Comparison of ENCODE assay signal across 9 cellular contexts in the genomic region with DNA sequence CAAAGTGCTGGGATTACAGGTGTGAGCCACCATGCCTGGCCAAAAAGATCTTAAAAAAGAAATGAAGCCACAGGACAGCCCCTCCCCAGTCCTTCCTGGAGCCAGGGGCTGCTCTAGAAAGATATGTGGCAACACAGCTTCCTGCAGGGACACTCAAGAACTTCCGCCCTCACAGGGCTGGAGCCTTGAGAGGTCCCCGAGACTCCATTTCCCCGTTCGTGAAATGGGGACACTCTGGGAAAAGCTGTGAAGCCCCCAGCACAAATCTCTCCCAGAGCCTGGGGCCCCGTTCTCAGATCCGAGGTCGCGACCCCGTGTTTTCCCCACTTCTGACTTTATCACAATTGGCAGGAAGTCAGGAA. TPM values are rescaled to one million over a fixed set of nuclear protein-coding genes. Genes with fewer than 3 reads are reported as not detected.
DNase-seq lines count a peak whose midpoint lies in the region; ATAC-seq and TF ChIP-seq lines count a peak whose summit lies in the region.
"Had no signal": no experiment of that assay in that cellular context is flagged by ENCODE, and none has a peak within 500 bp of the region (broad histone marks: within the 10 kb centered on the region; RNA-seq: fewer than 3 reads in every experiment).

No MANE protein-coding gene starts in this region.

- H3K4me1 ChIP-seq in CD8-positive, alpha-beta T cell (ENCODE audit: insufficient read depth, low read length) = peaks cover 51% of the 10 kb centered on the region
- H3K4me1 ChIP-seq in Panc1 (ENCODE audit: control insufficient read depth, insufficient read depth, low read length) = peaks cover 37% of the 10 kb centered on the region
- peaks cover 26% of the 10 kb centered on the region for H3K4me1 ChIP-seq in parathyroid adenoma

- no peak for TF ChIP-seq CTCF in CD8-positive, alpha-beta T cell (IDR thresholded peaks at IDR 0.05)
- TF ChIP-seq CTCF in Panc1 (IDR thresholded peaks at IDR 0.05) = no peak
- no peak for TF ChIP-seq CTCF in endothelial cell (IDR thresholded peaks at IDR 0.05; ENCODE audit: unreplicated experiment)
- TF ChIP-seq CTCF in parathyroid adenoma (IDR thresholded peaks at IDR 0.05) = no peak

- peak overlapping the region; percentile 54 for H3K4me3 Mint-ChIP-seq in CD8-positive, alpha-beta T cell
- H3K4me3 Mint-ChIP-seq in endothelial cell (ENCODE audit: unreplicated experiment) = no peak overlapping the region

- H3K9me3 ChIP-seq in CD8-positive, alpha-beta T cell (ENCODE audit: low read length) = no peaks in the 10 kb centered on the region
- H3K9me3 ChIP-seq in Panc1 (ENCODE audit: control insufficient read depth, insufficient read depth, low read depth, low read length) = no peaks in the 10 kb centered on the region
- H3K9me3 ChIP-seq in parathyroid adenoma (ENCODE audit: control insufficient read depth, low read length) = no peaks in the 10 kb centered on the region

- intact Hi-C loops in CD8-positive, alpha-beta T cell (cut with DNase I, micrococcal nuclease) = loop anchor here in 1 of 2 experiments (5.0 kb wide), 3 partner anchors 34 to 281 kb away; partner anchors contain the start of genes ARHGAP45, CIRBP and NDUFS7
- intact Hi-C loops in Panc1 (cut with micrococcal nuclease; ENCODE audit: unreplicated experiment) = no loop called here

- no TSS peak for BruUV-seq in Panc1 (replicated peaks; lab: Mats Ljungman, UMichigan)

- DNase-seq in CD8-positive, alpha-beta T cell = no peak
- DNase-seq in Panc1 (ENCODE audit: low read depth, low spot score) (no peak), endothelial cell (ENCODE audit: low spot score) (peak; percentile 49), cerebellum (ENCODE audit: low spot score) (no peak)
- DNase-seq: NCI-H446 had no signal

- H3K36me3 Mint-ChIP-seq in CD8-positive, alpha-beta T cell = no peaks in the 10 kb centered on the region
- no peaks in the 10 kb centered on the region for H3K36me3 Mint-ChIP-seq in endothelial cell (ENCODE audit: low read depth, unreplicated experiment)

- H3K27ac Mint-ChIP-seq in CD8-positive, alpha-beta T cell = peak overlapping the region; percentile 47
- H3K27ac Mint-ChIP-seq in endothelial cell (ENCODE audit: unreplicated experiment) = peak overlapping the region; percentile 98

- in situ Hi-C loops in Panc1 (cut with HindIII; ENCODE audit: low pct_unique_long_range_greater_than_20kb, low sequenced_read_pairs) = no loop called here

- H3K27me3 Mint-ChIP-seq in CD8-positive, alpha-beta T cell (ENCODE audit: low read depth) = no peaks in the 10 kb centered on the region
- H3K27me3 Mint-ChIP-seq in endothelial cell (ENCODE audit: unreplicated experiment) = peaks cover 10% of the 10 kb centered on the region

- POLR2A ChIA-PET in CD8-positive, alpha-beta T cell (lab: Charles Lee) = interaction anchor here (1.0 to 6.7 kb wide), 6 partner anchors 12 to 167 kb away, joined by 3 to 58 read pairs (median 5); partner anchors contain the start of genes ABCA7, ARHGAP45 and ATP5F1D
- POLR2A ChIA-PET in Panc1 (lab: Charles Lee) = interaction anchor here (1.3 kb wide), 1 partner anchor 15 kb away, joined by 3 read pairs; no protein-coding TSS in a partner anchor

- H3K9me3 Mint-ChIP-seq in CD8-positive, alpha-beta T cell = no peaks in the 10 kb centered on the region
- no peaks in the 10 kb centered on the region for H3K9me3 Mint-ChIP-seq in endothelial cell (ENCODE audit: unreplicated experiment)

- ATAC-seq in CD8-positive, alpha-beta T cell = no peak
- ATAC-seq in Panc1 = no peak
- no peak for ATAC-seq in GM21381 (IDR thresholded peaks at IDR 0.05; ENCODE audit: unreplicated experiment)
- ATAC-seq in HG03108 (IDR thresholded peaks at IDR 0.05; ENCODE audit: unreplicated experiment) = no peak
- ATAC-seq in HG03469 (IDR thresholded peaks at IDR 0.05; ENCODE audit: unreplicated experiment) = no peak

- H3K27ac ChIP-seq in CD8-positive, alpha-beta T cell (ENCODE audit: low read depth, low read length) = no peak overlapping the region
- H3K27ac ChIP-seq in Panc1 (ENCODE audit: low read length) (peak overlapping the region; percentile 84), parathyroid adenoma (peak overlapping the region; percentile 83)

- no peaks in the 10 kb centered on the region for H3K27me3 ChIP-seq in CD8-positive, alpha-beta T cell (ENCODE audit: insufficient read depth, low read length)
- H3K27me3 ChIP-seq in Panc1 (ENCODE audit: control insufficient read depth, insufficient read depth, low read length) (no peaks in the 10 kb centered on the region), parathyroid adenoma (ENCODE audit: control insufficient read depth, insufficient read depth, low read length) (no peaks in the 10 kb centered on the region)

- H3K4me3 ChIP-seq in CD8-positive, alpha-beta T cell (ENCODE audit: low read depth, low read length) = no peak overlapping the region
- H3K4me3 ChIP-seq in Panc1 (ENCODE audit: low read depth in 2 of 2, low read length in 2 of 2) = no peak overlapping the region
- H3K4me3 ChIP-seq in parathyroid adenoma (ENCODE audit: low read depth, low read length) = peak overlapping the region; percentile 51

- peak overlapping the region; percentile 85 for H2AFZ ChIP-seq in parathyroid adenoma

- no peak overlapping the region for H3K9ac ChIP-seq in parathyroid adenoma

- H3K4me2 ChIP-seq in parathyroid adenoma (ENCODE audit: low read length) = peak overlapping the region; percentile 67

- CTCF ChIA-PET in CD8-positive, alpha-beta T cell (lab: Charles Lee) = interaction anchor here (0.7 to 3.3 kb wide), 9 partner anchors 8 to 143 kb away, joined by 3 to 15 read pairs (median 4); no protein-coding TSS in a partner anchor
- CTCF ChIA-PET in Panc1 (lab: Charles Lee) = no interaction called here

- peaks cover 4% of the 10 kb centered on the region for H3K79me2 ChIP-seq in parathyroid adenoma

- no peaks in the 10 kb centered on the region for H3K36me3 ChIP-seq in CD8-positive, alpha-beta T cell (ENCODE audit: insufficient read depth, low read length)
- no peaks in the 10 kb centered on the region; the same call in 1 of the 2 replicates for H3K36me3 ChIP-seq in Panc1 (ENCODE audit: control insufficient read depth, insufficient read depth, low read length)
- no peaks in the 10 kb centered on the region for H3K36me3 ChIP-seq in parathyroid adenoma (ENCODE audit: control insufficient read depth, insufficient read depth, low read length)

- peaks cover 30% of the 10 kb centered on the region for H3K4me1 Mint-ChIP-seq in CD8-positive, alpha-beta T cell (ENCODE audit: low read depth)
- H3K4me1 Mint-ChIP-seq in endothelial cell (ENCODE audit: unreplicated experiment) = peaks cover 11% of the 10 kb centered on the region

RNA-seq across cellular contexts. Expression of gene GPX4, which starts 2.5 kb away (rescaled TPM):
- 100 to 1,000 TPM; 172 to 174 TPM for total RNA-seq in CD8-positive, alpha-beta T cell
- total RNA-seq in Panc1 (2021; ENCODE audit: unreplicated experiment) (577 TPM), endothelial cell (ENCODE audit: unreplicated experiment) (330 TPM), cerebellum (112 TPM)
- polyA plus RNA-seq in Panc1 (2012; ENCODE audit: insufficient read length) = 1,363 TPM

RNA-seq across cellular contexts. Expression of gene POLR2E, which starts 6.1 kb away (rescaled TPM):
- total RNA-seq in CD8-positive, alpha-beta T cell = 10 to 100 TPM; 75.3 to 76.2 TPM
- total RNA-seq in Panc1 (2021; ENCODE audit: unreplicated experiment) (279 TPM), endothelial cell (ENCODE audit: unreplicated experiment) (166 TPM), cerebellum (28.6 TPM)
- 538 TPM for polyA plus RNA-seq in Panc1 (2012; ENCODE audit: insufficient read length)

RNA-seq across cellular contexts. Expression of gene ARHGAP45, which starts 34.4 kb away (rescaled TPM):
- 100 to 1,000 TPM; 901 to 938 TPM for total RNA-seq in CD8-positive, alpha-beta T cell
- 27.8 TPM for total RNA-seq in Panc1 (2021; ENCODE audit: unreplicated experiment)
- 34.5 TPM for polyA plus RNA-seq in Panc1 (2012; ENCODE audit: insufficient read length)
- 2.4 TPM for total RNA-seq in endothelial cell (ENCODE audit: unreplicated experiment)
- 2.0 TPM for total RNA-seq in cerebellum

Comparison
In these comparisons a context has a peak if more than half of its experiments do, and no peak if none do; other contexts are left out.
1. RNA of gene ARHGAP45, which starts 34.4 kb away (total RNA-seq): 901 to 938 TPM in CD8-positive, alpha-beta T cell; 27.8 TPM in Panc1 (single experiment), 2.4 TPM in endothelial cell (single experiment) and 2.0 TPM in cerebellum (single experiment); every median in the first group is over 10 times any median in the second.